In the genomic region with DNA sequence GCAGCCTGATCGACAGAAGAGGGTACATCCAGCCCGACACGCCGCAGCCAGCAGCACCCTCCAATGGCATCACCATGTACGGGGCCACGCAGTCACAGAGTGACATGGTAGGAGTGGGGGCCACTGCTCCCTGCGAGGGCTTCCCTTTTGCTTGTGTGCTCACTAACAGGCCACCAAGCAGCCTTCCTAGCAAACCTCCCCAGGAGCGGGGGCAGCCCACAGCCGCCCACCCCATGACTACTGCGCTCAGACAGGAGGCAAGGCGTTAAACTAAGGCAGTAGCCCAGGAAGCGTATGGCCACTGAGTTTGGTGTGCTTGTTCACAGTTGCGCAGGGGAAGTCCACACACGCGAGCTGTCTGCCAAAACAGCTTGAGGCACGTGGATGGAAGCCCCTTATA, we compare ENCODE assay signal across 31 cellular contexts.
"Had no signal": no experiment of that assay in that cellular context is flagged by ENCODE, and none has a peak within 500 bp of the region (broad histone marks: within the 10 kb centered on the region; RNA-seq: fewer than 3 reads in every experiment).

No MANE protein-coding gene starts in this region.

- FAIRE-seq: colon, TTC549 had no signal

- H3K27me3 ChIP-seq: adrenal gland, body of pancreas, esophagus muscularis mucosa, foreskin keratinocyte, gastrocnemius medialis, heart left ventricle had no signal

- ATAC-seq: activated CD4-positive, CD25-positive, alpha-beta regulatory T cell treated with anti-CD3 and anti-CD28 coated beads, Interleukin-2, amount 50 U/mL, for 24 hours; activated CD8-positive, alpha-beta memory T cell treated with anti-CD3 and anti-CD28 coated beads, Interleukin-2, amount 10 ng/mL, durations not matched to agents 7 days and 5 days; activated CD8-positive, alpha-beta T cell treated with anti-CD3 and anti-CD28 coated beads for 36 hours; activated naive CD8-positive, alpha-beta T cell treated with anti-CD3 and anti-CD28 coated beads, Interleukin-2, amount 50 U/mL, for 24 hours; body of pancreas; effector memory CD8-positive, alpha-beta T cell; foreskin keratinocyte; gastrocnemius medialis; heart left ventricle had no signal

- DNase-seq: activated B cell treated with CpG ODN at 0.5 μM for 24 hours; activated CD4-positive, alpha-beta T cell treated with anti-CD3 and anti-CD28 coated beads for 48 hours; activated CD4-positive, alpha-beta T cell treated with anti-CD3 and anti-CD28 coated beads, Interleukin-2, amount 50 U/mL, for 1 hour; activated CD4-positive, alpha-beta T cell treated with anti-CD3 and anti-CD28 coated beads, Interleukin-2, amount 50 U/mL, for 48 hours; activated CD8-positive, alpha-beta memory T cell treated with anti-CD3 and anti-CD28 coated beads, Interleukin-2, amount 10 ng/mL, durations not matched to agents 7 days and 5 days; activated CD8-positive, alpha-beta memory T cell treated with anti-CD3 and anti-CD28 coated beads, Interleukin-2, amount 50 U/mL, for 4 hours; activated CD8-positive, alpha-beta T cell treated with anti-CD3 and anti-CD28 coated beads for 36 hours; activated effector memory CD4-positive, alpha-beta T cell treated with anti-CD3 and anti-CD28 coated beads, Interleukin-2, amount 50 U/mL, for 16 hours; activated naive CD4-positive, alpha-beta T cell treated with anti-CD3 and anti-CD28 coated beads for 36 hours; activated naive CD8-positive, alpha-beta T cell treated with anti-CD3 and anti-CD28 coated beads for 36 hours; activated naive CD8-positive, alpha-beta T cell treated with anti-CD3 and anti-CD28 coated beads, Interleukin-2, amount 50 U/mL, for 24 hours; activated T-cell treated with anti-CD3 and anti-CD28 coated beads, Interleukin-2, amount 50 U/mL, for 1 hour; activated T-cell treated with anti-CD3 and anti-CD28 coated beads, Interleukin-2, amount 50 U/mL, for 48 hours; adrenal gland; amygdala; cortex of kidney; dermis blood vessel endothelial cell; effector CD4-positive, alpha-beta T cell; effector memory CD8-positive, alpha-beta T cell; erythroblast; foreskin keratinocyte; gastrocnemius medialis; glutamatergic neuron; heart left ventricle; T-helper 2 cell had no signal

- H3K9me3 ChIP-seq: adrenal gland, body of pancreas, esophagus muscularis mucosa, gastrocnemius medialis, heart left ventricle had no signal

- H3K27ac ChIP-seq: adrenal gland, body of pancreas, esophagus muscularis mucosa, foreskin keratinocyte, gastrocnemius medialis, heart left ventricle, VCaP had no signal

- H3K36me3 ChIP-seq: adrenal gland had no signal

- H3K4me3 ChIP-seq: adrenal gland, body of pancreas, esophagus muscularis mucosa, gastrocnemius medialis, heart left ventricle had no signal
